Comparison of ENCODE assay signal across 20 cellular contexts in genomic region chr7:141710301-141710700, GRCh38. TPM values are rescaled to one million over a fixed set of nuclear protein-coding genes. Genes with fewer than 3 reads are reported as not detected.
DNase-seq lines count a peak whose midpoint lies in the region; ATAC-seq, FAIRE-seq and TF ChIP-seq lines count a peak whose summit lies in the region.
"Had no signal": no experiment of that assay in that cellular context is flagged by ENCODE, and none has a peak within 500 bp of the region (broad histone marks: within the 10 kb centered on the region; RNA-seq: fewer than 3 reads in every experiment).

No MANE protein-coding gene starts in this region.

- no peak overlapping the region for H3K23ac ChIP-seq in H1 (ENCODE audit: insufficient read length)

- H3K4ac ChIP-seq in H1 (replicated peaks; ENCODE audit: insufficient read length, low read depth, low read length), result no peak overlapping the region

- no peak overlapping the region for H2BK5ac ChIP-seq in H1 (ENCODE audit: low read depth, low read length)

- TF ChIP-seq CTCF in HEK293 (tag by site-specific recombination; IDR thresholded peaks at IDR 0.05), result no peak
- no peak for TF ChIP-seq CTCF in H1 (IDR thresholded peaks at IDR 0.05; ENCODE audit: control extremely low read depth in 1 of 3, insufficient read depth in 1 of 3, low read depth in 1 of 3, low read length in 3 of 3)
- peak; percentile 15 for TF ChIP-seq CTCF in retinal pigment epithelial cell (conservative IDR thresholded peaks at IDR 0.05; ENCODE audit: low read depth, low read length)
- no peak for TF ChIP-seq CTCF in transverse colon (IDR thresholded peaks at IDR 0.05)

- no peaks in the 10 kb centered on the region for H3K79me2 ChIP-seq in H1 (ENCODE audit: control insufficient read depth in 1 of 2, insufficient read depth in 2 of 2, low read length in 2 of 2)

- H3K36me3 Mint-ChIP-seq in activated CD8-positive, alpha-beta memory T cell treated with anti-CD3 and anti-CD28 coated beads, Interleukin-2, amount 10 ng/mL, durations not matched to agents 7 days and 5 days, result peaks cover 6% of the 10 kb centered on the region

- POLR2A ChIA-PET in HEK293 (lab: Yijun Ruan, JAX) (interaction anchor here (0.9 kb wide), 1 partner anchor 9 kb away, joined by 3 read pairs; the partner anchor contains the start of gene DENND11), H1 (lab: Charles Lee; ENCODE audit: partially characterized antibody) (interaction anchor here (0.9 to 1.0 kb wide), 2 partner anchors 21 to 32 kb away, joined by 3 read pairs; no protein-coding TSS in a partner anchor)

- 56% methylated on average over 1 of the region's 1 CpG; no CpG with 5 or more reads in 1 of the 2 experiments for WGBS in H1 (ENCODE audit: extremely low coverage in 1 of 2, insufficient coverage in 1 of 2, insufficient read length in 1 of 2, insufficient replicate concordance in 2 of 2, low coverage in 1 of 2, low lambda C conversion rate in 2 of 2, missing lambda C conversion rate in 1 of 2), 2 experiments
- 23% methylated on average over 1 of the region's 1 CpG; no CpG with 5 or more reads in 1 of the 2 donors for WGBS in transverse colon (ENCODE audit: low coverage in 1 of 2), 2 donors

- DNase-seq in NCI-H748 (lab: John Stamatoyannopoulos, UW; ENCODE audit: unreplicated experiment) (peak; percentile 39), NCI-H748 treated with DMSO at 0.1 percent for 48 hours (lab: John Stamatoyannopoulos, UW) (no peak), H1 (ENCODE audit: low read depth in 1 of 2, low spot score in 2 of 2) (no peak), retinal pigment epithelial cell (ENCODE audit: low read depth) (no peak), globus pallidus (ENCODE audit: low spot score) (no peak), transverse colon (no peak)
- no peak for DNase-seq in activated CD8-positive, alpha-beta memory T cell treated with anti-CD3 and anti-CD28 coated beads, Interleukin-2, amount 10 ng/mL, durations not matched to agents 7 days and 5 days
- DNase-seq: 8988T, DMS53, NCI-H1092 treated with DMSO at 0.1 percent for 48 hours, NCI-H1694, NCI-H2107, NCI-H226, NCI-H526 treated with DMSO at 0.1 percent for 48 hours had no signal

- in situ Hi-C loops in transverse colon (cut with MboI; ENCODE audit: low pct_ligation_motif_present in 1 of 4, low pct_unique_long_range_greater_than_20kb in 1 of 4, low sequenced_read_pairs in 3 of 4), result no loop called here

- no peaks in the 10 kb centered on the region for H3K36me3 ChIP-seq in HEK293 (ENCODE audit: control insufficient read depth in 2 of 2, insufficient read depth in 1 of 2, low read length in 2 of 2)
- no peaks in the 10 kb centered on the region for H3K36me3 ChIP-seq in H1 (ENCODE audit: control insufficient read depth in 2 of 4, insufficient read depth in 4 of 4, low read length in 3 of 4)
- H3K36me3 ChIP-seq in transverse colon, result no peaks in the 10 kb centered on the region
- H3K36me3 ChIP-seq: BLaER1 treated with 17β-estradiol and CSF1 and Interleukin-3, amounts not matched to agents 10 nM and 100 nM had no signal

- H3K4me1 ChIP-seq in HEK293 (ENCODE audit: control insufficient read depth, insufficient read depth, low read length) (no peaks in the 10 kb centered on the region), H1 (replicated peaks in 1 of 4; ENCODE audit: control insufficient read depth in 3 of 4, insufficient read depth in 4 of 4, low read length in 3 of 4) (peaks cover 0 to 8% (median 0%) of the 10 kb centered on the region in 4 experiments; a peak in 1 of 7 replicates), transverse colon (peaks cover 0 to 14% (median 6%) of the 10 kb centered on the region in 4 donors)
- H3K4me1 ChIP-seq: BLaER1 treated with 17β-estradiol and CSF1 and Interleukin-3, amounts not matched to agents 10 nM and 100 nM had no signal

- TF ChIP-seq RAD21 in H1 (IDR thresholded peaks at IDR 0.05 in 1 of 2, conservative IDR thresholded peaks at IDR 0.05 in 1 of 2; ENCODE audit: low read depth in 2 of 2, low read length in 2 of 2), result no peak

- no peak overlapping the region for H3K4me3 Mint-ChIP-seq in activated CD8-positive, alpha-beta memory T cell treated with anti-CD3 and anti-CD28 coated beads, Interleukin-2, amount 10 ng/mL, durations not matched to agents 7 days and 5 days

- no peaks in the 10 kb centered on the region for H3K79me1 ChIP-seq in H1 (ENCODE audit: low read depth, low read length)

- no peak overlapping the region for H2AK5ac ChIP-seq in H1 (ENCODE audit: low read depth, low read length)

- TF ChIP-seq EP300 in H1 (IDR thresholded peaks at IDR 0.05; ENCODE audit: borderline replicate concordance in 1 of 2, low read depth in 2 of 2, low read length in 2 of 2) (no peak), transverse colon (IDR thresholded peaks at IDR 0.05; ENCODE audit: low read depth) (no peak)

- H3K4me2 ChIP-seq in H1 (ENCODE audit: insufficient read depth in 1 of 2, low read depth in 2 of 2, low read length in 2 of 2), result no peak overlapping the region; a peak in 1 of 4 replicates
- H3K4me2 ChIP-seq: BLaER1 treated with 17β-estradiol and CSF1 and Interleukin-3, amounts not matched to agents 10 nM and 100 nM had no signal

- CTCF ChIA-PET in HEK293 (lab: Yijun Ruan, JAX) (interaction anchor here (0.7 kb wide), 1 partner anchor 49 kb away, joined by 3 read pairs; no protein-coding TSS in a partner anchor), H1 (lab: Charles Lee; ENCODE audit: partially characterized antibody) (interaction anchor here (1.5 to 3.7 kb wide), 4 partner anchors 28 to 59 kb away, joined by 3 to 15 read pairs (median 9); partner anchors contain the start of gene SSBP1)
- CTCF ChIA-PET in activated CD8-positive, alpha-beta memory T cell treated with anti-CD3 and anti-CD28 coated beads, Interleukin-2, amount 10 ng/mL, durations not matched to agents 7 days and 5 days (lab: Charles Lee), result interaction anchor here (1.5 to 1.7 kb wide), 2 partner anchors 10 to 55 kb away, joined by 4 to 7 read pairs; no protein-coding TSS in a partner anchor

- no peak overlapping the region for H2BK120ac ChIP-seq in H1 (replicated peaks; ENCODE audit: low read depth, low read length)

- peaks cover 8% of the 10 kb centered on the region for H3K27me3 Mint-ChIP-seq in activated CD8-positive, alpha-beta memory T cell treated with anti-CD3 and anti-CD28 coated beads, Interleukin-2, amount 10 ng/mL, durations not matched to agents 7 days and 5 days

- no peak overlapping the region for H2BK12ac ChIP-seq in H1 (ENCODE audit: low read depth, low read length)

- H3K23me2 ChIP-seq in H1 (ENCODE audit: low read depth, low read length), result no peaks in the 10 kb centered on the region; the same call in 1 of the 2 replicates

- TF ChIP-seq POLR2A in H1 (IDR thresholded peaks at IDR 0.05; ENCODE audit: control extremely low read depth in 1 of 2, low read depth in 2 of 2, low read length in 2 of 2) (no peak), transverse colon (IDR thresholded peaks at IDR 0.05) (no peak)

- no peak overlapping the region for H2BK15ac ChIP-seq in H1 (ENCODE audit: low read length)

- no peak overlapping the region for H3K4me3 ChIP-seq in HEK293 (ENCODE audit: low read depth, low read length)
- no peak overlapping the region for H3K4me3 ChIP-seq in H1 (ENCODE audit: extremely low read depth in 1 of 4, insufficient read depth in 2 of 4, low read depth in 3 of 4, low read length in 4 of 4)
- no peak overlapping the region for H3K4me3 ChIP-seq in retinal pigment epithelial cell (ENCODE audit: low read length)
- H3K4me3 ChIP-seq in transverse colon, result no peak overlapping the region
- H3K4me3 ChIP-seq: BLaER1 treated with 17β-estradiol and CSF1 and Interleukin-3, amounts not matched to agents 10 nM and 100 nM had no signal

- no peak overlapping the region for H3K27ac Mint-ChIP-seq in activated CD8-positive, alpha-beta memory T cell treated with anti-CD3 and anti-CD28 coated beads, Interleukin-2, amount 10 ng/mL, durations not matched to agents 7 days and 5 days

- no peak overlapping the region for H4K91ac ChIP-seq in H1 (replicated peaks; ENCODE audit: insufficient read length, low read length)

- H3K27ac ChIP-seq in HEK293 (ENCODE audit: extremely low read depth, low read depth, low read length) (no peak overlapping the region), H1 (ENCODE audit: low read depth, low read length) (no peak overlapping the region), transverse colon (no peak overlapping the region)
- H3K27ac ChIP-seq: BLaER1 treated with 17β-estradiol and CSF1 and Interleukin-3, amounts not matched to agents 10 nM and 100 nM had no signal

- peaks cover 19% of the 10 kb centered on the region for H3K4me1 Mint-ChIP-seq in activated CD8-positive, alpha-beta memory T cell treated with anti-CD3 and anti-CD28 coated beads, Interleukin-2, amount 10 ng/mL, durations not matched to agents 7 days and 5 days

- H2BK20ac ChIP-seq in H1 (ENCODE audit: low read length), result 0 out of 2 replicates have a peak overlapping the region, but pooled peaks have one; percentile 35

- H2AFZ ChIP-seq in H1 (ENCODE audit: low read length), result no peak overlapping the region

- H3K18ac ChIP-seq in H1 (ENCODE audit: extremely low read depth, low read length), result no peak overlapping the region

- no peak overlapping the region for H3K9ac ChIP-seq in H1 (replicated peaks in 1 of 4; ENCODE audit: extremely low read depth in 1 of 4, low read depth in 3 of 4, low read length in 3 of 4)
- H3K9ac ChIP-seq: BLaER1 treated with 17β-estradiol and CSF1 and Interleukin-3, amounts not matched to agents 10 nM and 100 nM had no signal

- FAIRE-seq in H1 (lab: Jason Lieb, UNC), result no peak

- intact Hi-C loops in transverse colon (cut with DNase I; ENCODE audit: low total_unique reads), result no loop called here

- no peak overlapping the region for H3K56ac ChIP-seq in H1 (replicated peaks; ENCODE audit: insufficient read length, low read depth, low read length)

- no peaks in the 10 kb centered on the region for H4K20me1 ChIP-seq in H1 (replicated peaks in 1 of 2; ENCODE audit: control insufficient read depth in 1 of 2, insufficient read depth in 2 of 2, low read length in 2 of 2)
- H4K20me1 ChIP-seq: BLaER1 treated with 17β-estradiol and CSF1 and Interleukin-3, amounts not matched to agents 10 nM and 100 nM had no signal

- no peak overlapping the region for H4K5ac ChIP-seq in H1 (ENCODE audit: insufficient read length, low read depth, low read length)

- H3K9me3 ChIP-seq in HEK293 (ENCODE audit: control insufficient read depth, insufficient read depth, low read depth, low read length) (no peaks in the 10 kb centered on the region), H1 (ENCODE audit: insufficient read depth in 2 of 2, low read depth in 1 of 2, low read length in 1 of 2) (no peaks in the 10 kb centered on the region), transverse colon (no peaks in the 10 kb centered on the region)
- H3K9me3 ChIP-seq: BLaER1 treated with 17β-estradiol and CSF1 and Interleukin-3, amounts not matched to agents 10 nM and 100 nM had no signal

- H3K27me3 ChIP-seq in H1 (replicated peaks in 1 of 4; ENCODE audit: control insufficient read depth in 3 of 4, extremely low read depth in 1 of 4, insufficient read depth in 3 of 4, low read length in 3 of 4) (no peaks in the 10 kb centered on the region), transverse colon (no peaks in the 10 kb centered on the region)
- H3K27me3 ChIP-seq: BLaER1 treated with 17β-estradiol and CSF1 and Interleukin-3, amounts not matched to agents 10 nM and 100 nM had no signal

- ATAC-seq in activated CD8-positive, alpha-beta memory T cell treated with anti-CD3 and anti-CD28 coated beads, Interleukin-2, amount 10 ng/mL, durations not matched to agents 7 days and 5 days, result no peak
- ATAC-seq: Panc1, Right ventricle myocardium inferior had no signal

- no peaks in the 10 kb centered on the region for H3K9me3 Mint-ChIP-seq in activated CD8-positive, alpha-beta memory T cell treated with anti-CD3 and anti-CD28 coated beads, Interleukin-2, amount 10 ng/mL, durations not matched to agents 7 days and 5 days (ENCODE audit: low read depth)

- no peak overlapping the region for H3K14ac ChIP-seq in H1 (ENCODE audit: insufficient read length)

- H4K8ac ChIP-seq in H1 (ENCODE audit: extremely low read depth, insufficient read depth, low read length), result no peak overlapping the region

RNA-seq across cellular contexts. Expression of gene WEE2, which starts 2.1 kb away (rescaled TPM):
- not detected in 2 replicates for total RNA-seq in H1 (2021; fragmentation: NEBNext Ultra II Directional; extraction: Animal tissue kit (Norgen Biotek cat#: 25700))
- 0.02 TPM in 1 of 2 replicates, not detected in the other for polyA plus RNA-seq in H1 (2011; rRNA removed)
- not detected for polyA plus RNA-seq in H1 (2011; cell fraction: cytosol; rRNA removed)
- polyA plus RNA-seq in H1 (2011; cell fraction: nucleus; rRNA removed), result not detected
- polyA plus RNA-seq in H1 (2012, experiment 1 of 2), result not detected in 4 replicates
- not detected for polyA plus RNA-seq in H1 (2012, experiment 2 of 2)
- 0.02 TPM for polyA plus RNA-seq in H1 (2013, experiment 1 of 2)
- 0.06 TPM for polyA plus RNA-seq in H1 (2013, experiment 2 of 2)
- polyA minus RNA-seq in H1 (2011; rRNA and poly(A)+ RNA removed), result 0.07 TPM in 1 of 2 replicates, not detected in the other
- not detected for polyA minus RNA-seq in H1 (2011; cell fraction: cytosol; rRNA and poly(A)+ RNA removed)
- not detected for polyA minus RNA-seq in H1 (2011; cell fraction: nucleus; rRNA and poly(A)+ RNA removed)
- not detected for total RNA-seq in transverse colon
- not detected for total RNA-seq in activated CD8-positive, alpha-beta memory T cell treated with anti-CD3 and anti-CD28 coated beads, Interleukin-2, amount 10 ng/mL, durations not matched to agents 7 days and 5 days
- total RNA-seq: G401, Right ventricle myocardium inferior had no signal

RNA-seq across cellular contexts. Expression of gene DENND11, which starts 8.3 kb away (rescaled TPM):
- 26.8 and 27.1 TPM in 2 replicates for total RNA-seq in H1 (2021; fragmentation: NEBNext Ultra II Directional; extraction: Animal tissue kit (Norgen Biotek cat#: 25700))
- 8.0 and 9.3 TPM in 2 replicates for polyA plus RNA-seq in H1 (2011; rRNA removed)
- polyA plus RNA-seq in H1 (2011; cell fraction: cytosol; rRNA removed), result 10.4 TPM
- polyA plus RNA-seq in H1 (2011; cell fraction: nucleus; rRNA removed), result 18.7 TPM
- polyA plus RNA-seq in H1 (2012, experiment 1 of 2), result 10.8 to 17.5 TPM (median 15.2 TPM) in 4 replicates
- 1.5 TPM for polyA plus RNA-seq in H1 (2012, experiment 2 of 2)
- polyA plus RNA-seq in H1 (2013, experiment 1 of 2), result 10.6 TPM
- 10.2 TPM for polyA plus RNA-seq in H1 (2013, experiment 2 of 2)
- polyA minus RNA-seq in H1 (2011; rRNA and poly(A)+ RNA removed), result 29.4 and 39.9 TPM in 2 replicates
- 13.5 TPM for polyA minus RNA-seq in H1 (2011; cell fraction: cytosol; rRNA and poly(A)+ RNA removed)
- polyA minus RNA-seq in H1 (2011; cell fraction: nucleus; rRNA and poly(A)+ RNA removed), result 17.7 TPM
- 10 to 100 TPM; 13.1 to 43.8 (median 30.7) TPM for total RNA-seq in transverse colon
- total RNA-seq in activated CD8-positive, alpha-beta memory T cell treated with anti-CD3 and anti-CD28 coated beads, Interleukin-2, amount 10 ng/mL, durations not matched to agents 7 days and 5 days, result 10 to 100 TPM; 17.0 to 27.3 TPM

RNA-seq across cellular contexts. Expression of gene SSBP1, which starts 27.9 kb away (rescaled TPM):
- 254 and 259 TPM in 2 replicates for total RNA-seq in H1 (2021; fragmentation: NEBNext Ultra II Directional; extraction: Animal tissue kit (Norgen Biotek cat#: 25700))
- 65.7 and 136 TPM in 2 replicates for polyA plus RNA-seq in H1 (2011; rRNA removed)
- 195 TPM for polyA plus RNA-seq in H1 (2011; cell fraction: cytosol; rRNA removed)
- polyA plus RNA-seq in H1 (2011; cell fraction: nucleus; rRNA removed), result 52.5 TPM
- polyA plus RNA-seq in H1 (2012, experiment 1 of 2), result 284 to 514 TPM (median 335 TPM) in 4 replicates
- 197 TPM for polyA plus RNA-seq in H1 (2012, experiment 2 of 2)
- polyA plus RNA-seq in H1 (2013, experiment 1 of 2), result 451 TPM
- polyA plus RNA-seq in H1 (2013, experiment 2 of 2), result 487 TPM
- polyA minus RNA-seq in H1 (2011; rRNA and poly(A)+ RNA removed), result 53.0 and 60.3 TPM in 2 replicates
- 61.2 TPM for polyA minus RNA-seq in H1 (2011; cell fraction: cytosol; rRNA and poly(A)+ RNA removed)
- polyA minus RNA-seq in H1 (2011; cell fraction: nucleus; rRNA and poly(A)+ RNA removed), result 115 TPM
- total RNA-seq in transverse colon, result 10 to 100 TPM; 12.9 to 83.8 (median 50.7) TPM
- total RNA-seq in activated CD8-positive, alpha-beta memory T cell treated with anti-CD3 and anti-CD28 coated beads, Interleukin-2, amount 10 ng/mL, durations not matched to agents 7 days and 5 days, result 100 to 1,000 TPM; 123 to 133 TPM

RNA-seq across cellular contexts. Expression of gene TAS2R3, which starts 53.6 kb away (rescaled TPM):
- total RNA-seq in H1 (2021; fragmentation: NEBNext Ultra II Directional; extraction: Animal tissue kit (Norgen Biotek cat#: 25700)), result 0.59 and 0.99 TPM in 2 replicates
- polyA plus RNA-seq in H1 (2011; rRNA removed), result 0.48 and 0.49 TPM in 2 replicates
- polyA plus RNA-seq in H1 (2011; cell fraction: cytosol; rRNA removed), result 0.69 TPM
- polyA plus RNA-seq in H1 (2011; cell fraction: nucleus; rRNA removed), result 1.3 TPM
- not detected in 4 replicates for polyA plus RNA-seq in H1 (2012, experiment 1 of 2)
- not detected for polyA plus RNA-seq in H1 (2012, experiment 2 of 2)
- 0.28 TPM for polyA plus RNA-seq in H1 (2013, experiment 1 of 2)
- polyA plus RNA-seq in H1 (2013, experiment 2 of 2), result not detected
- polyA minus RNA-seq in H1 (2011; rRNA and poly(A)+ RNA removed), result 10.7 and 12.7 TPM in 2 replicates
- polyA minus RNA-seq in H1 (2011; cell fraction: cytosol; rRNA and poly(A)+ RNA removed), result 2.9 TPM
- polyA minus RNA-seq in H1 (2011; cell fraction: nucleus; rRNA and poly(A)+ RNA removed), result 26.9 TPM
- total RNA-seq in transverse colon, result 1 to 10 TPM in 3 of 4 donors, not detected in 1; 2.3 to 7.5 (median 2.6) TPM
- under 1 TPM; 0.70 to 0.75 TPM for total RNA-seq in activated CD8-positive, alpha-beta memory T cell treated with anti-CD3 and anti-CD28 coated beads, Interleukin-2, amount 10 ng/mL, durations not matched to agents 7 days and 5 days
- total RNA-seq: G401, HT1080 had no signal
